ENCODE assay signal across 8 cellular contexts in genomic region chr22:43186272-43187170, GRCh38. TPM values are rescaled to one million over a fixed set of nuclear protein-coding genes. Genes with fewer than 3 reads are reported as not detected.
DNase-seq lines count a peak whose midpoint lies in the region; ATAC-seq, FAIRE-seq and TF ChIP-seq lines count a peak whose summit lies in the region.

Gene TTLL12, minus strand, starts transcription at chr22:43187134. Its CDS starts 65 bp downstream, at chr22:43187069.

- H3K27me3 ChIP-seq in heart right ventricle: no peaks in the 10 kb centered on the region
- H3K27me3 ChIP-seq in transverse colon: peaks cover 4% of the 10 kb centered on the region

- H3K4me1 ChIP-seq in A549 (peaks cover 16% of the 10 kb centered on the region; the same call in 1 of the 3 replicates), heart right ventricle (peaks cover 2 to 34% (median 18%) of the 10 kb centered on the region in 9 donors), transverse colon (peaks cover 0 to 23% (median 18%) of the 10 kb centered on the region in 4 donors)

- TF ChIP-seq POLR2A in A549 (IDR thresholded peaks at IDR 0.05; ENCODE audit: low read length) (peak; percentile 70), transverse colon (IDR thresholded peaks at IDR 0.05) (no peak)

- peaks cover 4% of the 10 kb centered on the region for H3K9me3 Mint-ChIP-seq in activated naive CD8-positive, alpha-beta T cell treated with anti-CD3 and anti-CD28 coated beads, Interleukin-2, amount 50 U/mL, for 24 hours

- 8% methylated on average over 10 of the region's 87 CpGs for WGBS in A549 (ENCODE audit: missing lambda C conversion rate)
- WGBS in heart right ventricle, 2 donors: 0 to 2% methylated on average over 41 to 81 of the region's 87 CpGs
- 2% methylated on average over 50 of the region's 87 CpGs; no CpG with 5 or more reads in 1 of the 2 donors for WGBS in transverse colon (ENCODE audit: low coverage in 1 of 2), 2 donors

- ATAC-seq in A549 (peak; percentile 26 to 49; a peak in 5 of 6 replicates), GM18520 (IDR thresholded peaks at IDR 0.05; ENCODE audit: unreplicated experiment) (peak; percentile 29), HG03342 (IDR thresholded peaks at IDR 0.05; ENCODE audit: unreplicated experiment) (peak; percentile 46), heart right ventricle (peak; percentile 15 to 61 (median 34))
- peak; percentile 11 for ATAC-seq in activated naive CD8-positive, alpha-beta T cell treated with anti-CD3 and anti-CD28 coated beads, Interleukin-2, amount 50 U/mL, for 24 hours

- POLR2A ChIA-PET in A549 (lab: Yijun Ruan, JAX): interaction anchor here (0.5 to 1.2 kb wide), 4 partner anchors 14 to 699 kb away, joined by 3 to 12 read pairs (median 5); no protein-coding TSS in a partner anchor

- no peak for TF ChIP-seq CTCF in A549 (IDR thresholded peaks at IDR 0.05)
- TF ChIP-seq CTCF in heart right ventricle (IDR thresholded peaks at IDR 0.05): peak in 2 of 9 donors; percentile 13 to 14
- TF ChIP-seq CTCF in transverse colon (IDR thresholded peaks at IDR 0.05): no peak

- no peak for TF ChIP-seq RAD21 in A549 (conservative IDR thresholded peaks at IDR 0.05 in 1 of 2, IDR thresholded peaks at IDR 0.05 in 1 of 2)

- H3K4me3 ChIP-seq in A549 (peak within 1 kb of the TSS; percentile 97), SK-N-MC (peak within 1 kb of the TSS; percentile 98), heart right ventricle (peak within 1 kb of the TSS; percentile 58 to 88 (median 71)), transverse colon (peak within 1 kb of the TSS; percentile 60 to 90 (median 78))

- peaks cover 28% of the 10 kb centered on the region for H3K4me1 Mint-ChIP-seq in activated naive CD8-positive, alpha-beta T cell treated with anti-CD3 and anti-CD28 coated beads, Interleukin-2, amount 50 U/mL, for 24 hours

- H3K9me3 ChIP-seq in A549 (no peaks in the 10 kb centered on the region), SK-N-MC (ENCODE audit: low read depth, low read length) (no peaks in the 10 kb centered on the region), heart right ventricle (no peaks in the 10 kb centered on the region), transverse colon (no peaks in the 10 kb centered on the region)

- H3K36me3 Mint-ChIP-seq in activated naive CD8-positive, alpha-beta T cell treated with anti-CD3 and anti-CD28 coated beads, Interleukin-2, amount 50 U/mL, for 24 hours (ENCODE audit: low read depth): peaks cover 10% of the 10 kb centered on the region

- H3K27ac Mint-ChIP-seq in activated naive CD8-positive, alpha-beta T cell treated with anti-CD3 and anti-CD28 coated beads, Interleukin-2, amount 50 U/mL, for 24 hours: peak within 1 kb of the TSS; percentile 92

- H3K4me3 Mint-ChIP-seq in activated naive CD8-positive, alpha-beta T cell treated with anti-CD3 and anti-CD28 coated beads, Interleukin-2, amount 50 U/mL, for 24 hours: peak within 1 kb of the TSS; percentile 86

- in situ Hi-C loops in transverse colon (cut with MboI; ENCODE audit: low pct_ligation_motif_present in 1 of 4, low pct_unique_long_range_greater_than_20kb in 1 of 4, low sequenced_read_pairs in 3 of 4): no loop called here

- peaks cover 11% of the 10 kb centered on the region; the same call in 1 of the 2 replicates for H3K36me3 ChIP-seq in SK-N-MC (ENCODE audit: insufficient read depth, low read length)
- H3K36me3 ChIP-seq in heart right ventricle: peaks cover 0 to 4% (median 0%) of the 10 kb centered on the region in 9 donors
- no peaks in the 10 kb centered on the region for H3K36me3 ChIP-seq in transverse colon

- no peak for TF ChIP-seq EP300 in A549 (IDR thresholded peaks at IDR 0.05)
- TF ChIP-seq EP300 in transverse colon (IDR thresholded peaks at IDR 0.05; ENCODE audit: low read depth): no peak

- H3K27ac ChIP-seq in A549: peak within 1 kb of the TSS; percentile 93 to 100
- H3K27ac ChIP-seq in SK-N-MC: peak within 1 kb of the TSS; percentile 92
- H3K27ac ChIP-seq in heart right ventricle: peak within 1 kb of the TSS; percentile 70 to 97 (median 90)
- H3K27ac ChIP-seq in transverse colon: peak within 1 kb of the TSS; percentile 92 to 97 (median 95)

- peak; percentile 21 to 36 for DNase-seq in A549 (ENCODE audit: low read depth in 1 of 2, low spot score in 1 of 2)
- DNase-seq in SK-N-MC (ENCODE audit: low read depth, low spot score): no peak
- peak; percentile 62 for DNase-seq in activated naive CD8-positive, alpha-beta T cell treated with anti-CD3 and anti-CD28 coated beads, Interleukin-2, amount 50 U/mL, for 24 hours
- peak; percentile 50 to 72 for DNase-seq in heart right ventricle
- DNase-seq in pons (ENCODE audit: low spot score): peak; percentile 16
- peak; percentile 56 for DNase-seq in transverse colon

- peak within 1 kb of the TSS; percentile 96 for H3K9ac ChIP-seq in SK-N-MC (ENCODE audit: insufficient read length)

- intact Hi-C loops in heart right ventricle (cut with DNase I): loop anchor here in 1 of 10 donors (5.0 kb wide), 1 partner anchor 36 kb away; no protein-coding TSS in a partner anchor
- intact Hi-C loops in transverse colon (cut with DNase I; ENCODE audit: low total_unique reads): no loop called here

- H3K4me2 ChIP-seq in A549: peak within 1 kb of the TSS; percentile 99

- CTCF ChIA-PET in A549 (lab: Yijun Ruan, JAX): interaction anchor here (1.0 to 1.9 kb wide), 5 partner anchors 9 to 41 kb away, joined by 3 to 10 read pairs (median 4); no protein-coding TSS in a partner anchor

- FAIRE-seq in A549 (lab: Jason Lieb, UNC): no peak

- no peaks in the 10 kb centered on the region for H3K27me3 Mint-ChIP-seq in activated naive CD8-positive, alpha-beta T cell treated with anti-CD3 and anti-CD28 coated beads, Interleukin-2, amount 50 U/mL, for 24 hours

TF ChIP-seq in A549, 52 proteins besides CTCF, POLR2A, EP300 and RAD21 (continues in another document):
- TF ChIP-seq ZNF302 (CRISPR knock-in tag; IDR thresholded peaks at IDR 0.05) (no peak), ZFP36 (IDR thresholded peaks at IDR 0.05; ENCODE audit: borderline replicate concordance, partially characterized antibody) (no peak), HEYL (CRISPR knock-in tag; IDR thresholded peaks at IDR 0.05) (no peak), ZC3H11A (IDR thresholded peaks at IDR 0.05) (no peak), BCL3 (IDR thresholded peaks at IDR 0.05) (peak; percentile 18; the same call in 1 of the 3 replicates), E2F6 (IDR thresholded peaks at IDR 0.05; ENCODE audit: borderline replicate concordance, low read depth) (0 out of 2 replicates have a peak, but pooled peaks have one; percentile 31), CEBPB (IDR thresholded peaks at IDR 0.05) (no peak), CHD2 (IDR thresholded peaks at IDR 0.05; ENCODE audit: low read length, partially characterized antibody) (no peak), CHD4 (IDR thresholded peaks at IDR 0.05; ENCODE audit: borderline replicate concordance) (no peak), CBX2 (IDR thresholded peaks at IDR 0.05; ENCODE audit: borderline replicate concordance, low read depth) (no peak), BHLHE40 (IDR thresholded peaks at IDR 0.05; ENCODE audit: low read depth, low read length) (peak; percentile 54), SREBF2 (IDR thresholded peaks at IDR 0.05) (no peak), MAZ (IDR thresholded peaks at IDR 0.05; ENCODE audit: borderline replicate concordance, low read depth, low read length) (no peak), SMC3 (IDR thresholded peaks at IDR 0.05) (no peak), PHF8 (IDR thresholded peaks at IDR 0.05; ENCODE audit: borderline replicate concordance, low read depth) (peak; percentile 70; the same call in 1 of the 2 replicates), HES2 (IDR thresholded peaks at IDR 0.05) (no peak), JUNB (IDR thresholded peaks at IDR 0.05) (no peak), HOXB5 (CRISPR knock-in tag; IDR thresholded peaks at IDR 0.05) (0 out of 2 replicates have a peak, but pooled peaks have one; percentile 30), ELK1 (IDR thresholded peaks at IDR 0.05; ENCODE audit: low read depth, low read length) (no peak)

RNA-seq across cellular contexts. Expression of gene TTLL12, which starts in this region (rescaled TPM):
- polyA plus RNA-seq in A549 (2011; rRNA removed) (8.6 and 9.5 TPM in 2 replicates), A549 (2017; fragmentation: RNase III; extraction: RNeasy Plus Mini Kit Qiagen cat#74134 plus additional on column Dnase treatment) (17.8 to 19.8 TPM (median 18.7 TPM) in 3 replicates), heart right ventricle (10 to 100 TPM in 1 of 2 donors, 1 to 10 TPM in 1; 8.1 to 16.7 TPM)
- 19.1 and 24.8 TPM in 2 replicates for polyA plus RNA-seq in A549 (2012; cell fraction: cytosol; rRNA removed)
- 31.1 and 31.4 TPM in 2 replicates for polyA plus RNA-seq in A549 (2012; cell fraction: nucleus; rRNA removed)
- 7.5 and 10.5 TPM in 2 replicates for polyA minus RNA-seq in A549 (2011; rRNA and poly(A)+ RNA removed)
- total RNA-seq in heart right ventricle (10 to 100 TPM in 4 of 10 donors, 1 to 10 TPM in 6; 8.0 to 18.9 (median 9.6) TPM), transverse colon (100 to 1,000 TPM in 3 of 4 donors, 10 to 100 TPM in 1; 88.1 to 171 (median 161) TPM)

Comparison
In these comparisons a context has a peak if more than half of its experiments do, and no peak if none do; other contexts are left out.
1. RNA of gene TTLL12 (total RNA-seq): 88.1 to 171 TPM in transverse colon; 8.0 to 18.9 TPM in heart right ventricle; every median in the first group is over 4 times any median in the second.
2. Peak in every context shown above with its lines, with median percentiles within 50 percentile points of each other: ATAC-seq, H3K27ac ChIP-seq and H3K4me3 ChIP-seq.